ENCODE assay signal across 1 cellular context in genomic region chr2:39778775-39779751, GRCh38.
TF ChIP-seq lines count a peak whose summit lies in the region.

TSS of gene THUMPD2 (minus strand) at chr2:39779258. CDS start at chr2:39779239, 19 bp downstream.

TF ChIP-seq in K562, 482 proteins besides CTCF, POLR2A, EP300 and RAD21 (continued from another document):
- TF ChIP-seq MBD1 (CRISPR knock-in tag; IDR thresholded peaks at IDR 0.05) (no peak), CBX8 (IDR thresholded peaks at IDR 0.05; ENCODE audit: borderline replicate concordance, extremely low read depth, low read depth, low read length, poor library complexity, severe bottlenecking) (no peak), DACH1 (IDR thresholded peaks at IDR 0.05; ENCODE audit: partially characterized antibody) (no peak)
